27 cellular contexts compared by ENCODE assay signal in genomic region chr7:11714676-11715075, GRCh38.
"Had no signal": no experiment of that assay in that cellular context is flagged by ENCODE, and none has a peak within 500 bp of the region (broad histone marks: within the 10 kb centered on the region; RNA-seq: fewer than 3 reads in every experiment).

No MANE protein-coding gene starts in this region.

- H3K4me3 Mint-ChIP-seq: activated B cell treated with CpG ODN at 0.5 μM for 24 hours; activated CD4-positive, alpha-beta T cell treated with anti-CD3 and anti-CD28 coated beads, Interleukin-2, amount 10 ng/mL, durations not matched to agents 24 days and 14 days; activated naive CD8-positive, alpha-beta T cell treated with anti-CD3 and anti-CD28 coated beads, Interleukin-2, amount 50 U/mL, for 24 hours; activated T-cell treated with anti-CD3 and anti-CD28 coated beads, Interleukin-2, amount 50 U/mL, for 4 hours; T-cell had no signal

- H3K4me3 ChIP-seq: Peyer's patch, SK-N-MC had no signal

- H3K27me3 Mint-ChIP-seq: activated B cell treated with CpG ODN at 0.5 μM for 24 hours; activated CD4-positive, alpha-beta T cell treated with anti-CD3 and anti-CD28 coated beads, Interleukin-2, amount 10 ng/mL, durations not matched to agents 24 days and 14 days; activated naive CD8-positive, alpha-beta T cell treated with anti-CD3 and anti-CD28 coated beads, Interleukin-2, amount 50 U/mL, for 24 hours; T-cell had no signal

- H3K36me3 ChIP-seq: Peyer's patch had no signal

- H3K27ac Mint-ChIP-seq: activated B cell treated with CpG ODN at 0.5 μM for 24 hours; activated CD4-positive, alpha-beta T cell treated with anti-CD3 and anti-CD28 coated beads, Interleukin-2, amount 10 ng/mL, durations not matched to agents 24 days and 14 days; activated naive CD4-positive, alpha-beta T cell treated with anti-CD3 and anti-CD28 coated beads, Interleukin-2, amount 50 U/mL, for 72 hours; activated naive CD8-positive, alpha-beta T cell treated with anti-CD3 and anti-CD28 coated beads, Interleukin-2, amount 50 U/mL, for 24 hours; T-cell had no signal

- H3K36me3 Mint-ChIP-seq: activated naive CD4-positive, alpha-beta T cell treated with anti-CD3 and anti-CD28 coated beads, Interleukin-2, amount 50 U/mL, for 72 hours; T-cell had no signal

- H3K4me1 Mint-ChIP-seq: activated B cell treated with CpG ODN at 0.5 μM for 24 hours; activated CD4-positive, alpha-beta T cell treated with anti-CD3 and anti-CD28 coated beads, Interleukin-2, amount 10 ng/mL, durations not matched to agents 24 days and 14 days; activated naive CD8-positive, alpha-beta T cell treated with anti-CD3 and anti-CD28 coated beads, Interleukin-2, amount 50 U/mL, for 24 hours; T-cell had no signal

- H3K27ac ChIP-seq: Peyer's patch, SK-N-MC had no signal

- H3K9me3 ChIP-seq: Peyer's patch had no signal

- H3K27me3 ChIP-seq: Peyer's patch had no signal

- FAIRE-seq: TTC549 had no signal

- H3K4me1 ChIP-seq: Peyer's patch had no signal

- H3K9me3 Mint-ChIP-seq: activated B cell treated with CpG ODN at 0.5 μM for 24 hours; activated CD4-positive, alpha-beta T cell treated with anti-CD3 and anti-CD28 coated beads, Interleukin-2, amount 10 ng/mL, durations not matched to agents 24 days and 14 days; activated naive CD8-positive, alpha-beta T cell treated with anti-CD3 and anti-CD28 coated beads, Interleukin-2, amount 50 U/mL, for 24 hours; activated T-cell treated with anti-CD3 and anti-CD28 coated beads, Interleukin-2, amount 50 U/mL, for 4 hours had no signal

- ATAC-seq: activated naive CD4-positive, alpha-beta T cell treated with anti-CD3 and anti-CD28 coated beads, Interleukin-2, amount 50 U/mL, for 72 hours; activated naive CD8-positive, alpha-beta T cell treated with anti-CD3 and anti-CD28 coated beads, Interleukin-2, amount 50 U/mL, for 24 hours; activated T-cell treated with anti-CD3 and anti-CD28 coated beads, Interleukin-2, amount 50 U/mL, for 4 hours; T-cell had no signal

- DNase-seq: activated B cell treated with CpG ODN at 0.5 μM for 24 hours; activated CD4-positive, alpha-beta T cell treated with anti-CD3 and anti-CD28 coated beads for 1 hour; activated CD4-positive, alpha-beta T cell treated with anti-CD3 and anti-CD28 coated beads, Interleukin-2, amount 10 ng/mL, durations not matched to agents 24 days and 14 days; activated CD4-positive, alpha-beta T cell treated with anti-CD3 and anti-CD28 coated beads, Interleukin-2, amount 50 U/mL, for 48 hours; activated CD8-positive, alpha-beta memory T cell treated with anti-CD3 and anti-CD28 coated beads for 24 hours; activated effector memory CD4-positive, alpha-beta T cell treated with anti-CD3 and anti-CD28 coated beads, Interleukin-2, amount 50 U/mL, for 16 hours; activated naive CD4-positive, alpha-beta T cell treated with Interleukin-2 at 50 U/mL for 16 hours; activated naive CD8-positive, alpha-beta T cell treated with anti-CD3 and anti-CD28 coated beads, Interleukin-2, amount 50 U/mL, for 24 hours; activated T-cell treated with anti-CD3 and anti-CD28 coated beads, Interleukin-2, amount 50 U/mL, for 4 hours; amniotic stem cell; cerebellar nuclear complex; NCI-H1092; NCI-H1417; NCI-H1930; NCI-H2171 treated with DMSO at 0.1 percent for 48 hours; NCI-H226; NCI-H510A; NCI-H526 treated with DMSO at 0.1 percent for 48 hours; NCI-H82; Peyer's patch; SIG-M5; T-cell; T-helper 2 cell; T1000 had no signal
